Comparison of ENCODE assay signal across 13 cellular contexts in the genomic region with DNA sequence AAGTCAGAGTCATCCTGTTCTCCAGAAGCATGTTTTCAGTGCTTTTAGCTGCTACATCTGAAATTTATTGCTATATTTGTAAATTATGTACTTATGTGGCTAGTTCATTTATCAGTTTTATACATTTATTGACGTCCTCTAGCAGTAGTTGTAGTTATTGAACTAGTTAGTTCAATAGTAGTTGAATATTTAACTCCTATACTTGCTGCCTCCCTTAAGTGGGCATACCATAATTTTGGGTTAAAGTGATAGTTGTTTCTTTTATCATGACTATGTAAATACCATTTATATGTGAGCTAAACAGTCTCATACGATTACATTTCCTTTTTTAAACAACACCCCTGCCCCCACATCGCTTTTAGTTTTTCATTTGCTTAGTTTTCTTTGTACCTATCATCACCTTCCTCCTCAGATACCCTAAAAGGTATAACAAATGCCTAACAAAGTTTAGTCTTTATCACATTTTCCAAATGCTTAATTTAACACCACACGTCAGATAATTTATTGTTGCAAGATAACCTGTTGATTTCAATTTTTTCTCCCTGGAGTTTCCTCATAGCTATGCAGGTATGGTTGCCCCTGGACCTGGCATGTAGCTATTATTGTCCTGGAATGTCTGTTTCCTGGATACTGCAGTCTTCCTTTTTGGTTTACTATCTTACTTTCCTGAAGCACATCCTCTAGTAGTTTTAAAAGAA. TPM values are rescaled to one million over a fixed set of nuclear protein-coding genes. Genes with fewer than 3 reads are reported as not detected.
DNase-seq lines count a peak whose midpoint lies in the region; ATAC-seq and TF ChIP-seq lines count a peak whose summit lies in the region.
"Had no signal": no experiment of that assay in that cellular context is flagged by ENCODE, and none has a peak within 500 bp of the region (broad histone marks: within the 10 kb centered on the region; RNA-seq: fewer than 3 reads in every experiment).

No MANE protein-coding gene starts in this region.

- H3K9ac ChIP-seq in H9 (ENCODE audit: extremely low read depth, insufficient read length, low read length), result no peak overlapping the region

- no peak overlapping the region for H2BK15ac ChIP-seq in H9 (ENCODE audit: low read depth, low read length)

- H3K27ac Mint-ChIP-seq in activated CD8-positive, alpha-beta memory T cell treated with anti-CD3 and anti-CD28 coated beads, Interleukin-2, amount 10 ng/mL, durations not matched to agents 7 days and 5 days, result peak overlapping the region; percentile 50
- no peak overlapping the region for H3K27ac Mint-ChIP-seq in H9

- no peak overlapping the region for H3K14ac ChIP-seq in H9 (ENCODE audit: insufficient read depth, low read length)

- no peak overlapping the region for H4K5ac ChIP-seq in H9 (ENCODE audit: insufficient read length, low read depth, low read length)

- no peak overlapping the region for H2BK120ac ChIP-seq in H9 (ENCODE audit: low read depth, low read length, poor library complexity, severe bottlenecking)

- no peak overlapping the region for H3K4me3 Mint-ChIP-seq in activated CD8-positive, alpha-beta memory T cell treated with anti-CD3 and anti-CD28 coated beads, Interleukin-2, amount 10 ng/mL, durations not matched to agents 7 days and 5 days
- no peak overlapping the region for H3K4me3 Mint-ChIP-seq in H9

- no peak overlapping the region for H4K91ac ChIP-seq in H9 (ENCODE audit: insufficient read length, low read depth, low read length)

- H2AK5ac ChIP-seq in H9 (ENCODE audit: insufficient read length, low read length), result no peak overlapping the region

- CTCF ChIA-PET in activated CD8-positive, alpha-beta memory T cell treated with anti-CD3 and anti-CD28 coated beads, Interleukin-2, amount 10 ng/mL, durations not matched to agents 7 days and 5 days (lab: Charles Lee), result interaction anchor here (0.7 to 1.5 kb wide), 3 partner anchors 12 to 287 kb away, joined by 3 read pairs; no protein-coding TSS in a partner anchor

- H3K4me2 ChIP-seq in H9 (ENCODE audit: insufficient read depth, insufficient read length, low read length), result no peak overlapping the region

- DNase-seq in activated CD8-positive, alpha-beta memory T cell treated with anti-CD3 and anti-CD28 coated beads, Interleukin-2, amount 10 ng/mL, durations not matched to agents 7 days and 5 days, result no peak
- DNase-seq in activated CD8-positive, alpha-beta memory T cell treated with anti-CD3 and anti-CD28 coated beads for 24 hours, result no peak
- DNase-seq in dorsolateral prefrontal cortex (no peak), spleen (no peak), foreskin fibroblast (no peak), H9 (no peak), HT-29 (ENCODE audit: low spot score) (no peak)
- DNase-seq: DMS53, heart left ventricle, NCI-H510A, ovary had no signal

- TF ChIP-seq CTCF in dorsolateral prefrontal cortex (IDR thresholded peaks at IDR 0.05 in 54 of 56, conservative IDR thresholded peaks at IDR 0.05 in 2 of 56; ENCODE audit: low read depth in 1 of 56, partially characterized antibody in 56 of 56) (no peak), spleen (IDR thresholded peaks at IDR 0.05 in 8 of 11, conservative IDR thresholded peaks at IDR 0.05 in 3 of 11) (no peak), foreskin fibroblast (IDR thresholded peaks at IDR 0.05; ENCODE audit: low read depth, low read length) (no peak), H9 (conservative IDR thresholded peaks at IDR 0.05) (no peak)

- no peak overlapping the region for H2AFZ ChIP-seq in H9 (ENCODE audit: low read length)

- H2BK5ac ChIP-seq in H9 (ENCODE audit: insufficient read length, low read length), result no peak overlapping the region

- no peak overlapping the region for H4K8ac ChIP-seq in H9 (replicated peaks; ENCODE audit: insufficient read length, low read depth, low read length)

- peaks cover 51% of the 10 kb centered on the region; the same call in 1 of the 2 replicates for H3K79me2 ChIP-seq in H9 (ENCODE audit: insufficient read depth, low read length)

- no peak overlapping the region for H2BK20ac ChIP-seq in H9 (ENCODE audit: low read depth, low read length, poor library complexity, severe bottlenecking)

- H3K18ac ChIP-seq in H9 (ENCODE audit: insufficient read length, low read depth, low read length), result no peak overlapping the region

- H3K36me3 Mint-ChIP-seq in activated CD8-positive, alpha-beta memory T cell treated with anti-CD3 and anti-CD28 coated beads, Interleukin-2, amount 10 ng/mL, durations not matched to agents 7 days and 5 days, result peaks cover 22% of the 10 kb centered on the region
- H3K36me3 Mint-ChIP-seq in H9 (ENCODE audit: insufficient read depth in 1 of 3, low read depth in 3 of 3), result peaks cover 17 to 33% (median 28%) of the 10 kb centered on the region in 3 experiments

- H3K56ac ChIP-seq in H9 (ENCODE audit: insufficient read length, low read depth, low read length), result no peak overlapping the region

- peaks cover 5% of the 10 kb centered on the region for H4K20me1 ChIP-seq in H9 (ENCODE audit: control insufficient read depth, insufficient read depth, insufficient read length)

- peak overlapping the region in 32 of 59 donors; percentile 2 to 94 (median 68) for H3K27ac ChIP-seq in dorsolateral prefrontal cortex
- peak overlapping the region in 7 of 8 donors; percentile 22 to 81 (median 57) for H3K27ac ChIP-seq in spleen
- H3K27ac ChIP-seq in H9 (ENCODE audit: insufficient read length, low read depth, low read length), result no peak overlapping the region
- H3K27ac ChIP-seq: cardiac muscle cell, ovary had no signal

- H3K23ac ChIP-seq in H9 (ENCODE audit: insufficient read length, low read depth, low read length), result no peak overlapping the region

- no peak overlapping the region for H3K4ac ChIP-seq in H9 (ENCODE audit: low read depth, low read length)

- peaks cover 5% of the 10 kb centered on the region for H3K79me1 ChIP-seq in H9 (ENCODE audit: insufficient read depth, low read depth, low read length, poor library complexity, severe bottlenecking)

- H3K27me3 ChIP-seq in dorsolateral prefrontal cortex (no peaks in the 10 kb centered on the region), spleen (replicated peaks in 1 of 7) (no peaks in the 10 kb centered on the region), H9 (ENCODE audit: insufficient read depth, low read length) (no peaks in the 10 kb centered on the region)
- H3K27me3 ChIP-seq: cardiac muscle cell, heart left ventricle, ovary had no signal

- intact Hi-C loops in dorsolateral prefrontal cortex (cut with DNase I), result no loop called here
- intact Hi-C loops in spleen (cut with DNase I; ENCODE audit: low total_unique reads), result no loop called here

- no peak overlapping the region for H3T11ph ChIP-seq in H9 (ENCODE audit: low read length)

- WGBS in spleen, 5 donors, result 63 to 71% (median 68%) methylated on average over 4 of the region's 4 CpGs
- WGBS in H9 (ENCODE audit: extremely low coverage, insufficient read length, low lambda C conversion rate), result no CpG with 5 or more reads among the region's 4 CpGs

- no peaks in the 10 kb centered on the region for H3K9me3 ChIP-seq in spleen
- H3K9me3 ChIP-seq in H9 (ENCODE audit: control insufficient read depth, low read depth, low read length), result no peaks in the 10 kb centered on the region
- H3K9me3 ChIP-seq: heart left ventricle, ovary had no signal

- TF ChIP-seq POLR2A in spleen (IDR thresholded peaks at IDR 0.05), result no peak

- peaks cover 63% of the 10 kb centered on the region for H3K4me1 Mint-ChIP-seq in activated CD8-positive, alpha-beta memory T cell treated with anti-CD3 and anti-CD28 coated beads, Interleukin-2, amount 10 ng/mL, durations not matched to agents 7 days and 5 days
- peaks cover 51 to 58% of the 10 kb centered on the region in 2 experiments for H3K4me1 Mint-ChIP-seq in H9

- H3K23me2 ChIP-seq in H9 (ENCODE audit: insufficient read length, low read depth, low read length, poor library complexity, severe bottlenecking), result no peaks in the 10 kb centered on the region

- H3K4me1 ChIP-seq in spleen (peaks cover 61 to 100% (median 91%) of the 10 kb centered on the region in 6 donors), H9 (ENCODE audit: insufficient read depth, low read length) (peaks cover 11% of the 10 kb centered on the region; the same call in 1 of the 2 replicates)

- H3K4me3 ChIP-seq in dorsolateral prefrontal cortex (peak overlapping the region in 1 of 59 donors; percentile 11), spleen (peak overlapping the region in 1 of 8 donors; percentile 8), foreskin fibroblast (ENCODE audit: low read depth in 1 of 2, low read length in 2 of 2) (no peak overlapping the region)
- H3K4me3 ChIP-seq: cardiac muscle cell, heart left ventricle, ovary had no signal

- no peaks in the 10 kb centered on the region for H3K9me3 Mint-ChIP-seq in activated CD8-positive, alpha-beta memory T cell treated with anti-CD3 and anti-CD28 coated beads, Interleukin-2, amount 10 ng/mL, durations not matched to agents 7 days and 5 days (ENCODE audit: low read depth)
- H3K9me3 Mint-ChIP-seq in H9, result 0 out of 5 replicates have a peak, but pooled peaks cover 0 to 4% of the 10 kb centered on the region in 2 experiments

- no peak for ATAC-seq in activated CD8-positive, alpha-beta memory T cell treated with anti-CD3 and anti-CD28 coated beads, Interleukin-2, amount 10 ng/mL, durations not matched to agents 7 days and 5 days
- ATAC-seq in SK-N-SH treated with all-trans-retinoic acid at 6 μM for 48 hours, result no peak
- ATAC-seq: heart left ventricle had no signal

- no peak overlapping the region for H2BK12ac ChIP-seq in H9 (ENCODE audit: insufficient read length, low read depth, low read length)

- peaks cover 0 to 16% (median 0%) of the 10 kb centered on the region in 6 donors for H3K36me3 ChIP-seq in spleen
- H3K36me3 ChIP-seq: cardiac muscle cell, ovary had no signal

- no peaks in the 10 kb centered on the region for H3K27me3 Mint-ChIP-seq in activated CD8-positive, alpha-beta memory T cell treated with anti-CD3 and anti-CD28 coated beads, Interleukin-2, amount 10 ng/mL, durations not matched to agents 7 days and 5 days
- no peaks in the 10 kb centered on the region for H3K27me3 Mint-ChIP-seq in H9 (ENCODE audit: low read depth)

RNA-seq across cellular contexts. Expression of a gene that starts 8.8 kb away (rescaled TPM):
- total RNA-seq in activated CD8-positive, alpha-beta memory T cell treated with anti-CD3 and anti-CD28 coated beads, Interleukin-2, amount 10 ng/mL, durations not matched to agents 7 days and 5 days, result 10 to 100 TPM; 42.8 to 45.9 TPM
- total RNA-seq in dorsolateral prefrontal cortex (100 to 1,000 TPM; 137 to 701 (median 262) TPM), spleen (100 to 1,000 TPM in 1 of 7 donors, 10 to 100 TPM in 6; 69.5 to 108 (median 73.1) TPM), H9 (2021) (125 and 132 TPM in 2 replicates)
- 10 to 100 TPM; 16.7 to 19.0 (median 17.3) TPM for polyA plus RNA-seq in spleen
- 7.6 and 9.2 TPM in 2 replicates for total RNA-seq in HT-29 (2014; rRNA removed; shearing (Covaris generic))
